16 cellular contexts compared by ENCODE assay signal in genomic region chr1:162004441-162004950, GRCh38. TPM values are rescaled to one million over a fixed set of nuclear protein-coding genes. Genes with fewer than 3 reads are reported as not detected.
DNase-seq lines count a peak whose midpoint lies in the region; ATAC-seq, FAIRE-seq and TF ChIP-seq lines count a peak whose summit lies in the region.
"Had no signal": no experiment of that assay in that cellular context is flagged by ENCODE, and none has a peak within 500 bp of the region (broad histone marks: within the 10 kb centered on the region; RNA-seq: fewer than 3 reads in every experiment).

No MANE protein-coding gene starts in this region.

- no peaks in the 10 kb centered on the region for H4K20me1 ChIP-seq in endothelial cell of umbilical vein (replicated peaks; ENCODE audit: control insufficient read depth, extremely low read depth, insufficient read depth, low read length)

- peaks cover 5% of the 10 kb centered on the region for H3K4me1 ChIP-seq in endothelial cell of umbilical vein (ENCODE audit: control insufficient read depth, extremely low read depth, insufficient read depth, low read length)
- peaks cover 24 to 44% (median 33%) of the 10 kb centered on the region in 3 donors for H3K4me1 ChIP-seq in skeletal muscle tissue (ENCODE audit: control insufficient read depth in 3 of 3, insufficient read depth in 3 of 3, low read length in 3 of 3)
- H3K4me1 ChIP-seq: colonic mucosa had no signal

- no peak overlapping the region for H3K27ac ChIP-seq in endothelial cell of umbilical vein (ENCODE audit: insufficient read depth, low read depth, low read length)
- peak overlapping the region; percentile 79 for H3K27ac ChIP-seq in skeletal muscle tissue (ENCODE audit: low read depth, low read length)
- H3K27ac ChIP-seq: colonic mucosa had no signal

- no peaks in the 10 kb centered on the region for H3K9me1 ChIP-seq in endothelial cell of umbilical vein (replicated peaks; ENCODE audit: control insufficient read depth, extremely low read depth, insufficient read depth, low read length)

- FAIRE-seq in endothelial cell of umbilical vein (lab: Jason Lieb, UNC) = peak; percentile 12

- no peak for TF ChIP-seq CTCF in endothelial cell of umbilical vein (IDR thresholded peaks at IDR 0.05; ENCODE audit: extremely low read depth in 1 of 2, insufficient read depth in 1 of 2, low read depth in 1 of 2, low read length in 2 of 2)

- ATAC-seq in GM18909 (IDR thresholded peaks at IDR 0.05; ENCODE audit: poor library complexity, unreplicated experiment) = no peak

- H3K79me2 ChIP-seq in endothelial cell of umbilical vein (ENCODE audit: control insufficient read depth, insufficient read depth, low read length) = no peaks in the 10 kb centered on the region

- dilution Hi-C loops in endothelial cell of umbilical vein (cut with MboI; ENCODE audit: extremely low pct_ligation_motif_present, low sequenced_read_pairs) = no loop called here

- H3K36me3 ChIP-seq in endothelial cell of umbilical vein (ENCODE audit: control insufficient read depth in 2 of 2, extremely low read depth in 1 of 2, insufficient read depth in 2 of 2, low read length in 2 of 2) (no peaks in the 10 kb centered on the region), skeletal muscle tissue (ENCODE audit: control insufficient read depth in 3 of 3, insufficient read depth in 3 of 3, low read length in 3 of 3) (peaks cover 0 to 10% (median 0%) of the 10 kb centered on the region in 3 donors)
- H3K36me3 ChIP-seq: colonic mucosa, upper lobe of left lung had no signal

- no peak overlapping the region for H3K4me2 ChIP-seq in endothelial cell of umbilical vein (ENCODE audit: insufficient read depth, low read length)

- POLR2A ChIA-PET in endothelial cell of umbilical vein (lab: Charles Lee) = interaction anchor here (0.5 kb wide), 1 partner anchor 355 kb away, joined by 3 read pairs; no protein-coding TSS in a partner anchor

- H3K4me3 ChIP-seq in endothelial cell of umbilical vein (replicated peaks in 1 of 3; ENCODE audit: insufficient read depth in 1 of 3, low read depth in 1 of 3, low read length in 3 of 3) (no peak overlapping the region), skeletal muscle tissue (ENCODE audit: low read length in 3 of 3) (no peak overlapping the region)
- H3K4me3 ChIP-seq: colonic mucosa, upper lobe of left lung had no signal

- no peak overlapping the region for H2AFZ ChIP-seq in endothelial cell of umbilical vein (ENCODE audit: low read depth, low read length)

- BruUV-seq in endothelial cell of umbilical vein (replicated peaks; lab: Mats Ljungman, UMichigan) = no TSS peak

- no peak for TF ChIP-seq POLR2A in endothelial cell of umbilical vein (IDR thresholded peaks at IDR 0.05; ENCODE audit: low read depth, low read length)

- H3K9me3 ChIP-seq in endothelial cell of umbilical vein (replicated peaks; ENCODE audit: control insufficient read depth, insufficient read depth, low read length) (no peaks in the 10 kb centered on the region), skeletal muscle tissue (ENCODE audit: control insufficient read depth in 3 of 3, low read length in 3 of 3) (no peaks in the 10 kb centered on the region)
- H3K9me3 ChIP-seq: colonic mucosa, upper lobe of left lung had no signal

- peaks cover 0 to 14% of the 10 kb centered on the region in 2 experiments for H3K27me3 ChIP-seq in endothelial cell of umbilical vein (ENCODE audit: control insufficient read depth in 2 of 2, insufficient read depth in 2 of 2, low read length in 2 of 2)
- H3K27me3 ChIP-seq in skeletal muscle tissue (ENCODE audit: control insufficient read depth in 3 of 3, insufficient read depth in 3 of 3, low read length in 3 of 3) = no peaks in the 10 kb centered on the region
- H3K27me3 ChIP-seq: colonic mucosa, upper lobe of left lung had no signal

- no peak overlapping the region for H3K9ac ChIP-seq in endothelial cell of umbilical vein (replicated peaks; ENCODE audit: extremely low read depth, insufficient read depth, low read length)
- no peak overlapping the region for H3K9ac ChIP-seq in skeletal muscle tissue (ENCODE audit: low read depth in 1 of 3, low read length in 3 of 3)

- intact Hi-C loops in endothelial cell of umbilical vein (cut with micrococcal nuclease) = no loop called here

- DNase-seq in GDM1 (lab: John Stamatoyannopoulos, UW) (peak; percentile 15), RPMI7951 (ENCODE audit: low read depth) (peak; percentile 38), endothelial cell of umbilical vein (ENCODE audit: low read depth, low spot score) (no peak), midbrain (lab: John Stamatoyannopoulos, UW) (no peak), DMS79 treated with DMSO at 0.1 percent for 48 hours (lab: John Stamatoyannopoulos, UW) (no peak), cerebellar nuclear complex (lab: John Stamatoyannopoulos, UW) (no peak)
- DNase-seq: activated B cell treated with CpG ODN at 0.5 μM for 24 hours; activated CD8-positive, alpha-beta memory T cell treated with anti-CD3 and anti-CD28 coated beads for 24 hours; colonic mucosa; NCI-H2081; NCI-H526 treated with DMSO at 0.1 percent for 48 hours; stimulated activated CD4-positive, alpha-beta T cell treated with anti-CD3 and anti-CD28 coated beads, Interleukin-4, amount 100 ng/mL, for 1 hour had no signal

- CTCF ChIA-PET in endothelial cell of umbilical vein (lab: Charles Lee) = interaction anchor here (0.7 to 1.2 kb wide), 8 partner anchors 10 to 212 kb away, joined by 3 to 5 read pairs (median 4); partner anchors contain the start of gene OLFML2B

TF ChIP-seq in endothelial cell of umbilical vein, 7 proteins besides CTCF, POLR2A, EP300 and RAD21:
- TF ChIP-seq EZH2 (IDR thresholded peaks at IDR 0.05; ENCODE audit: borderline replicate concordance, low read depth, low read length, severe bottlenecking) (no peak), POLR2AphosphoS5 (IDR thresholded peaks at IDR 0.05; ENCODE audit: insufficient read depth, low read depth, low read length) (no peak), FOS (IDR thresholded peaks at IDR 0.05; ENCODE audit: borderline replicate concordance, insufficient read depth, low read length) (no peak), MYC (IDR thresholded peaks at IDR 0.05; ENCODE audit: low read depth, low read length) (no peak), MAX (IDR thresholded peaks at IDR 0.05; ENCODE audit: insufficient read depth, insufficient read length) (no peak), GATA2 (IDR thresholded peaks at IDR 0.05; ENCODE audit: insufficient read depth, insufficient read length, low read depth, low read length) (no peak), JUN (IDR thresholded peaks at IDR 0.05; ENCODE audit: borderline replicate concordance, insufficient read depth, insufficient read length, low read depth) (no peak)

RNA-seq across cellular contexts. Expression of gene OLFML2B, which starts 19.2 kb away (rescaled TPM):
- total RNA-seq in RPMI7951 (2014; rRNA removed; shearing (Covaris generic)) = 15.0 and 20.3 TPM in 2 replicates
- 0.51 and 0.62 TPM in 2 replicates for total RNA-seq in endothelial cell of umbilical vein
- polyA plus RNA-seq in endothelial cell of umbilical vein = 0.18 and 0.58 TPM in 2 replicates
- polyA plus RNA-seq in endothelial cell of umbilical vein (2011; cell fraction: cytosol; rRNA removed) = 0.27 and 0.41 TPM in 2 replicates
- 0.14 and 0.49 TPM in 2 replicates for polyA plus RNA-seq in endothelial cell of umbilical vein (2011; cell fraction: nucleus; rRNA removed)
- polyA plus RNA-seq in endothelial cell of umbilical vein (2012) = 0.38 and 0.58 TPM in 2 replicates
- polyA minus RNA-seq in endothelial cell of umbilical vein = 0.15 and 1.7 TPM in 2 replicates
- polyA minus RNA-seq in endothelial cell of umbilical vein (2011; cell fraction: cytosol; rRNA and poly(A)+ RNA removed) = not detected
- not detected in 2 replicates for polyA minus RNA-seq in endothelial cell of umbilical vein (2011; cell fraction: nucleus; rRNA and poly(A)+ RNA removed)
- total RNA-seq in skeletal muscle tissue = 29.7 TPM
- total RNA-seq: activated B cell treated with CpG ODN at 0.5 μM for 24 hours, lung microvascular endothelial cell had no signal

Comparison
In these comparisons a context has a peak if more than half of its experiments do, and no peak if none do; other contexts are left out.
1. DNase-seq: peak in GDM1 (single experiment) and RPMI7951 (single experiment); none in endothelial cell of umbilical vein (single experiment), midbrain (single experiment), DMS79 treated with DMSO at 0.1 percent for 48 hours (single experiment) and cerebellar nuclear complex (0 of 2).